ENCODE assay signal across 9 cellular contexts in genomic region chr4:67717586-67717985, GRCh38. TPM values are rescaled to one million over a fixed set of nuclear protein-coding genes. Genes with fewer than 3 reads are reported as not detected.
"Had no signal": no experiment of that assay in that cellular context is flagged by ENCODE, and none has a peak within 500 bp of the region (broad histone marks: within the 10 kb centered on the region; RNA-seq: fewer than 3 reads in every experiment).

No MANE protein-coding gene starts in this region.

- H3K9ac ChIP-seq: KMS-11 had no signal

- FAIRE-seq: HTR-8/SVneo had no signal

- DNase-seq: IMR-90, KBM-7, KG1 had no signal

- H3K27ac ChIP-seq: HL-60, KMS-11 had no signal

- H3K4me3 Mint-ChIP-seq: IgD-negative memory B cell had no signal

- H3K27ac Mint-ChIP-seq: IgD-negative memory B cell had no signal

- H3K9me3 Mint-ChIP-seq: IgD-negative memory B cell had no signal

- H3K27me3 Mint-ChIP-seq: IgD-negative memory B cell had no signal

- H3K4me2 ChIP-seq: KMS-11 had no signal

RNA-seq across cellular contexts. Expression of gene GNRHR, which starts 36.6 kb away (rescaled TPM):
- total RNA-seq: HT-29, HT1080, IMR-90 had no signal
- polyA plus RNA-seq: IgD-negative memory B cell, IMR-90 had no signal
